24 cellular contexts compared by ENCODE assay signal in the genomic region with DNA sequence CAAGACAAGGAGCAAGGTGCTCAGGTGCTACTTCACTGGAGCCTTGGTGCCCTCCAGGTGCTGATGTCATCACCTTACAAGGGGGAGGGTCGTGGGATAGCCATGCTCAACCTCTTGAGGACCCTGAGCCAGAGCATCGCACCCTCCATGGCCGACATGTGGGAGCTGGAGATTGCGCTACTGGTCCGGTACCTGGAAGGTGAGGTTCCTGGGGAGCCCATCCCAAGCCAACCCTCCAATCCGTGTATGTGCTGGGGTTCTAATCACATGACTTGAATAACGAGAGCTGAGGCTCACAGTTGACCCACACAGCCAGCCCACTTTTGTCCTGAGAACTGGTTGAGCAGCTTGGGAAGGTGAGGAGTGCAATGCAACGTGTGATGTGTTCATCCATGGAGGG. TPM values are rescaled to one million over a fixed set of nuclear protein-coding genes. Genes with fewer than 3 reads are reported as not detected.
"Had no signal": no experiment of that assay in that cellular context is flagged by ENCODE, and none has a peak within 500 bp of the region (broad histone marks: within the 10 kb centered on the region; RNA-seq: fewer than 3 reads in every experiment).

No MANE protein-coding gene starts in this region.

- H3K27ac ChIP-seq: cardiac muscle cell, prostate gland, skin epidermis, upper lobe of left lung had no signal

- H3K36me3 Mint-ChIP-seq: activated naive CD8-positive, alpha-beta T cell treated with anti-CD3 and anti-CD28 coated beads, Interleukin-2, amount 10 ng/mL, durations not matched to agents 7 days and 5 days had no signal

- ATAC-seq: left cardiac atrium; right cardiac atrium; stimulated activated naive CD8-positive, alpha-beta T cell treated with anti-CD3 and anti-CD28 coated beads, Interleukin-15, amount 100 ng/mL, for 72 hours had no signal

- H3K9me3 ChIP-seq: prostate gland, upper lobe of left lung had no signal

- DNase-seq: activated CD4-positive, alpha-beta T cell treated with anti-CD3 and anti-CD28 coated beads for 48 hours; activated naive CD8-positive, alpha-beta T cell treated with anti-CD3 and anti-CD28 coated beads, Interleukin-2, amount 10 ng/mL, durations not matched to agents 7 days and 5 days; activated T-cell treated with anti-CD3 and anti-CD28 coated beads for 4 hours; amygdala; foreskin fibroblast; left cardiac atrium; midbrain; occipital lobe; right cardiac atrium; stimulated activated CD4-positive, alpha-beta T cell treated with anti-CD3 and anti-CD28 coated beads, Interleukin-15, amount 100 ng/mL, for 24 hours; stimulated activated CD4-positive, alpha-beta T cell treated with anti-CD3 and anti-CD28 coated beads, Interleukin-2, amount 100 ng/mL, for 48 hours; SW 1271 had no signal

- H3K27me3 ChIP-seq: cardiac muscle cell, upper lobe of left lung had no signal

- H3K4me1 Mint-ChIP-seq: nephron had no signal

- H3K4me3 ChIP-seq: cardiac muscle cell, prostate gland, skin epidermis, upper lobe of left lung had no signal

- H3K27ac Mint-ChIP-seq: activated naive CD8-positive, alpha-beta T cell treated with anti-CD3 and anti-CD28 coated beads, Interleukin-2, amount 10 ng/mL, durations not matched to agents 7 days and 5 days; nephron had no signal

- H3K4me3 Mint-ChIP-seq: activated naive CD8-positive, alpha-beta T cell treated with anti-CD3 and anti-CD28 coated beads, Interleukin-2, amount 10 ng/mL, durations not matched to agents 7 days and 5 days; nephron; stimulated activated naive CD8-positive, alpha-beta T cell treated with anti-CD3 and anti-CD28 coated beads, Interleukin-15, amount 100 ng/mL, for 72 hours had no signal

- H3K36me3 ChIP-seq: cardiac muscle cell, prostate gland, upper lobe of left lung had no signal

- H3K9me3 Mint-ChIP-seq: activated naive CD8-positive, alpha-beta T cell treated with anti-CD3 and anti-CD28 coated beads, Interleukin-2, amount 10 ng/mL, durations not matched to agents 7 days and 5 days; stimulated activated naive CD8-positive, alpha-beta T cell treated with anti-CD3 and anti-CD28 coated beads, Interleukin-15, amount 100 ng/mL, for 72 hours had no signal

- H3K4me1 ChIP-seq: prostate gland, upper lobe of left lung had no signal

RNA-seq across cellular contexts. Expression of a gene that starts 25.9 kb away (rescaled TPM):
- total RNA-seq: activated naive CD8-positive, alpha-beta T cell treated with anti-CD3 and anti-CD28 coated beads, Interleukin-2, amount 10 ng/mL, durations not matched to agents 7 days and 5 days; chondrocyte; dermis microvascular lymphatic vessel endothelial cell; glomerular endothelial cell; left cardiac atrium; lung microvascular endothelial cell; occipital lobe; right cardiac atrium; T-helper 2 cell treated with Interferon-gamma antibody and Interleukin-4, amounts not matched to agents 100 ng/mL and 5 ng/mL, for 36 hours; temporal lobe; upper lobe of left lung had no signal

RNA-seq across cellular contexts. Expression of a gene that starts 43.9 kb away (rescaled TPM):
- total RNA-seq: activated naive CD8-positive, alpha-beta T cell treated with anti-CD3 and anti-CD28 coated beads, Interleukin-2, amount 10 ng/mL, durations not matched to agents 7 days and 5 days; cardiac muscle cell; chondrocyte; dermis microvascular lymphatic vessel endothelial cell; glomerular endothelial cell; left cardiac atrium; lung microvascular endothelial cell; occipital lobe; right cardiac atrium; T-helper 2 cell treated with Interferon-gamma antibody and Interleukin-4, amounts not matched to agents 100 ng/mL and 5 ng/mL, for 36 hours; temporal lobe had no signal
